In the genomic region with DNA sequence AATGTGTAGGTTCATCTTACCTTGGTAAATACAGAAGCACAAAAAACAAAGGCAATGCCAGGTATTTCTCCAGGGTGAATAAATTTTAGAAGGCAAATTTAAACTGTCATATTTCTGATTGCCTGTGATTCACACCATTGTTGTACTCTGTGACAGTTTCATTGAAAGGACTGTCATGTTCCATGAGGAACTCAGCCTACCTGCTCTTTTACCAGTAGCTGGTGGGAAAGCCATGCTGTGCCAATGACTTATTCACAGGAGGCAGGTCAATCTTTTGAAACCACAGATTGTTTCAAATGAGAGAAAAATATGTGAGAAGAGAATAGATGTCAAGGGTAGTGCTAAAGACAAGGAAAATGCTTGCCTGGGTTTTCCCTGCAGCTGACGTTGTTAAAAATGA, we compare ENCODE assay signal across 22 cellular contexts.
DNase-seq lines count a peak whose midpoint lies in the region; TF ChIP-seq lines count a peak whose summit lies in the region.
"Had no signal": no experiment of that assay in that cellular context is flagged by ENCODE, and none has a peak within 500 bp of the region (broad histone marks: within the 10 kb centered on the region; RNA-seq: fewer than 3 reads in every experiment).

No MANE protein-coding gene starts in this region.

- H3K27ac ChIP-seq in PC-9 (no peak overlapping the region), osteoblast (ENCODE audit: low read depth, low read length) (no peak overlapping the region), endodermal cell (ENCODE audit: low read depth, low read length) (no peak overlapping the region)
- H3K27ac ChIP-seq: A549; BLaER1 treated with 17β-estradiol and CSF1 and Interleukin-3, amounts not matched to agents 10 nM and 100 nM had no signal

- POLR2A ChIA-PET in PC-9 (lab: Charles Lee; ENCODE audit: unreplicated experiment): no interaction called here

- H3K79me2 ChIP-seq in PC-9 (ENCODE audit: low read depth) (no peaks in the 10 kb centered on the region), osteoblast (ENCODE audit: insufficient read depth, low read length) (no peaks in the 10 kb centered on the region)

- intact Hi-C loops in PC-9 (cut with micrococcal nuclease; ENCODE audit: unreplicated experiment): no loop called here

- BruUV-seq in PC-9 (replicated peaks; lab: Mats Ljungman, UMichigan): no TSS peak

- no peak overlapping the region for H3K4me2 ChIP-seq in PC-9
- no peak overlapping the region for H3K4me2 ChIP-seq in osteoblast (ENCODE audit: insufficient read depth, low read length)
- H3K4me2 ChIP-seq: A549; BLaER1 treated with 17β-estradiol and CSF1 and Interleukin-3, amounts not matched to agents 10 nM and 100 nM had no signal

- no peak overlapping the region for H3K4me3 Mint-ChIP-seq in endodermal cell
- H3K4me3 Mint-ChIP-seq: CD14-positive monocyte; CD4-positive, alpha-beta T cell; HFFc6 had no signal

- H3K36me3 Mint-ChIP-seq in endodermal cell (ENCODE audit: low read depth): no peaks in the 10 kb centered on the region
- H3K36me3 Mint-ChIP-seq: CD14-positive monocyte had no signal

- H3K27me3 ChIP-seq in PC-9 (ENCODE audit: insufficient read depth, low read depth): no peaks in the 10 kb centered on the region
- H3K27me3 ChIP-seq in osteoblast (ENCODE audit: insufficient read depth, low read length): no peaks in the 10 kb centered on the region
- no peaks in the 10 kb centered on the region for H3K27me3 ChIP-seq in endodermal cell (ENCODE audit: control insufficient read depth, insufficient read depth, low read length, poor library complexity, severe bottlenecking)
- H3K27me3 ChIP-seq: BE2C; BLaER1 treated with 17β-estradiol and CSF1 and Interleukin-3, amounts not matched to agents 10 nM and 100 nM had no signal

- H3K9me3 Mint-ChIP-seq in endodermal cell: peaks cover 12% of the 10 kb centered on the region
- H3K9me3 Mint-ChIP-seq: CD4-positive, alpha-beta T cell; HFFc6 had no signal

- H4K20me1 ChIP-seq in PC-9 (ENCODE audit: insufficient read depth) (no peaks in the 10 kb centered on the region), osteoblast (ENCODE audit: insufficient read depth, low read length) (no peaks in the 10 kb centered on the region)
- H4K20me1 ChIP-seq: BLaER1 treated with 17β-estradiol and CSF1 and Interleukin-3, amounts not matched to agents 10 nM and 100 nM had no signal

- no peaks in the 10 kb centered on the region for H3K36me3 ChIP-seq in PC-9 (ENCODE audit: low read depth)
- no peaks in the 10 kb centered on the region for H3K36me3 ChIP-seq in osteoblast (ENCODE audit: insufficient read depth, low read length)
- no peaks in the 10 kb centered on the region for H3K36me3 ChIP-seq in endodermal cell (ENCODE audit: control insufficient read depth, insufficient read depth, low read length)
- H3K36me3 ChIP-seq: BE2C; BLaER1 treated with 17β-estradiol and CSF1 and Interleukin-3, amounts not matched to agents 10 nM and 100 nM; HAP-1 had no signal

- H3K27me3 Mint-ChIP-seq in endodermal cell (ENCODE audit: insufficient read depth): no peaks in the 10 kb centered on the region
- H3K27me3 Mint-ChIP-seq: CD4-positive, alpha-beta T cell had no signal

- peak overlapping the region; percentile 43; the same call in 1 of the 2 replicates for H2AFZ ChIP-seq in PC-9
- H2AFZ ChIP-seq in osteoblast (ENCODE audit: low read length): no peak overlapping the region

- DNase-seq in PC-9 (no peak), kidney tubule cell (ENCODE audit: low spot score) (peak; percentile 16), osteoblast (ENCODE audit: insufficient read length, low spot score, missing footprints) (peak; percentile 9), RKO (ENCODE audit: low spot score) (no peak), endodermal cell (no peak), NCI-H2029 treated with DMSO at 0.1 percent for 48 hours (lab: John Stamatoyannopoulos, UW) (no peak)
- DNase-seq: 8988T; ACHN; AML-193; BE2C; Calu3; CD4-positive, alpha-beta T cell; COR-L47; DMS53; DMS79 treated with DMSO at 0.1 percent for 48 hours; GF-D8; GOT3; HFFc6 had no signal

- no peak overlapping the region for H3K27ac Mint-ChIP-seq in endodermal cell
- H3K27ac Mint-ChIP-seq: CD14-positive monocyte; CD4-positive, alpha-beta T cell; HFFc6 had no signal

- H3K4me3 ChIP-seq in PC-9 (no peak overlapping the region), osteoblast (ENCODE audit: insufficient read depth, low read length) (no peak overlapping the region), endodermal cell (ENCODE audit: low read length) (no peak overlapping the region)
- H3K4me3 ChIP-seq: A549; BLaER1 treated with 17β-estradiol and CSF1 and Interleukin-3, amounts not matched to agents 10 nM and 100 nM; HAP-1 had no signal

- peaks cover 1% of the 10 kb centered on the region for H3K4me1 Mint-ChIP-seq in endodermal cell
- H3K4me1 Mint-ChIP-seq: CD14-positive monocyte had no signal

- TF ChIP-seq CTCF in PC-9 (conservative IDR thresholded peaks at IDR 0.05): no peak
- no peak for TF ChIP-seq CTCF in osteoblast (IDR thresholded peaks at IDR 0.05; ENCODE audit: extremely low read depth, low read depth, low read length)
- no peak for TF ChIP-seq CTCF in endodermal cell (conservative IDR thresholded peaks at IDR 0.05)

- H3K9me2 ChIP-seq in PC-9 (ENCODE audit: insufficient read depth): no peaks in the 10 kb centered on the region

- no peaks in the 10 kb centered on the region for H3F3A ChIP-seq in PC-9 (ENCODE audit: insufficient read depth, low read depth)

- no peak overlapping the region for H3K9ac ChIP-seq in endodermal cell (ENCODE audit: extremely low read depth, low read length, poor library complexity, severe bottlenecking)
- H3K9ac ChIP-seq: BLaER1 treated with 17β-estradiol and CSF1 and Interleukin-3, amounts not matched to agents 10 nM and 100 nM had no signal

- H3K4me1 ChIP-seq in PC-9 (replicated peaks; ENCODE audit: insufficient read depth) (no peaks in the 10 kb centered on the region), osteoblast (ENCODE audit: insufficient read depth, low read length) (no peaks in the 10 kb centered on the region), endodermal cell (ENCODE audit: control insufficient read depth, insufficient read depth, low read length) (no peaks in the 10 kb centered on the region)
- H3K4me1 ChIP-seq: A549; BE2C; BLaER1 treated with 17β-estradiol and CSF1 and Interleukin-3, amounts not matched to agents 10 nM and 100 nM had no signal

- WGBS in endodermal cell (ENCODE audit: insufficient coverage in 1 of 2, insufficient read length in 1 of 2), 2 experiments: 75 to 93% methylated on average over 1 of the region's 1 CpG

- CTCF ChIA-PET in PC-9 (lab: Charles Lee): no interaction called here

- H3K9me3 ChIP-seq in PC-9 (ENCODE audit: insufficient read depth, low read depth) (no peaks in the 10 kb centered on the region), osteoblast (ENCODE audit: low read depth, low read length) (no peaks in the 10 kb centered on the region), endodermal cell (ENCODE audit: control insufficient read depth, low read length) (peaks cover 7% of the 10 kb centered on the region)
- H3K9me3 ChIP-seq: A549, BE2C, HAP-1 had no signal

Comparison
In these comparisons a context has a peak if more than half of its experiments do, and no peak if none do; other contexts are left out.
1. DNase-seq: peak in kidney tubule cell (single experiment) and osteoblast (single experiment); none in PC-9 (0 of 2), RKO (single experiment), endodermal cell (single experiment) and NCI-H2029 treated with DMSO at 0.1 percent for 48 hours (single experiment).